ENCODE assay signal across 28 cellular contexts in the genomic region with DNA sequence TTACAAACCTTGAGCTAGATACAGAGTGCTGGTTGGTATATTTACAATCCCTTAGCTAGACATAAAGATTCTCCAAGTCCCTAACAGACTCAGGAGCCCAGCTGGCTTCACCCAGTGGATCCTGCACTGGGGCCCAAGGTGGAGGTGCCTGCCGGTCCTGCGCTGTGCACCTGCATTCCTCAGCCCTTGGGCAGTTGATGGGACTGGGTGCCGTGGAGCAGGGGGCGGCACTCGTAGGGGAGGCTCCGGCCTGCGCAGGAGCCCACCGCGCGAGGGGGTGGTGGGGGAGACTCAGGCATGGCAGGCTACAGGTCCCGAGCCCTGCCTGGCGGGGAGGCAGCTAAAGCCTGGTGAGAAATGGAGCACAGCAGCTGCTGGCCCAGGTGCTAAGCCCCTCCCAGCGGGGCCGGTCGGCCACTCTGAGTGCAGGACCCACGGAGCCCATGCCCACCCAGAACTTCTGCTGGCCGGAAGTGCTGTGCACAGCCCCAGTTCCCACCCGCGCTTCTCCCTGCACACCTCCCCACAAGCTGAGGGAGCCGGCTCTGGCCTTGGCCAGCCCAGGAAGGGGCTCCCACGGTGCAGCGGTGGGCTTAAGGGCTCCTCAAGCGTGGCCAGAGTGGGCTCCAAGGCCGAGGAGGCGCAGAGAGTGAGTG.
"Had no signal": no experiment of that assay in that cellular context is flagged by ENCODE, and none has a peak within 500 bp of the region (broad histone marks: within the 10 kb centered on the region; RNA-seq: fewer than 3 reads in every experiment).

No MANE protein-coding gene starts in this region.

- H3K4me1 Mint-ChIP-seq: endodermal cell; naive thymus-derived CD8-positive, alpha-beta T cell; nephron progenitor cell; stimulated activated naive CD8-positive, alpha-beta T cell treated with anti-CD3 and anti-CD28 coated beads, Interleukin-15, amount 100 ng/mL, for 72 hours had no signal

- H3K4me2 ChIP-seq: hepatocyte had no signal

- H3K36me3 Mint-ChIP-seq: naive thymus-derived CD8-positive, alpha-beta T cell had no signal

- ATAC-seq: foreskin keratinocyte; gastroesophageal sphincter; left cardiac atrium; left lung; naive thymus-derived CD8-positive, alpha-beta T cell; pancreas; stimulated activated naive CD8-positive, alpha-beta T cell treated with anti-CD3 and anti-CD28 coated beads, Interleukin-15, amount 100 ng/mL, for 72 hours had no signal

- H3K27ac ChIP-seq: colonic mucosa, esophagus muscularis mucosa, foreskin keratinocyte, gastroesophageal sphincter, heart left ventricle, hepatocyte, left lung, lower lobe of right lung, pancreas, skin epidermis, suprapubic skin, thyroid gland had no signal

- H3K27ac Mint-ChIP-seq: dendritic cell treated with granulocyte-macrophage colony-stimulating factor and Interleukin-4, amounts not matched to agents 40 ng/mL and 50 ng/mL, for 4 days; endodermal cell; naive thymus-derived CD8-positive, alpha-beta T cell; nephron progenitor cell; progenitor cell of endocrine pancreas; stimulated activated naive CD8-positive, alpha-beta T cell treated with anti-CD3 and anti-CD28 coated beads, Interleukin-15, amount 100 ng/mL, for 72 hours had no signal

- DNase-seq: colonic mucosa; effector CD8-positive, alpha-beta T cell; endodermal cell; foreskin keratinocyte; left cardiac atrium; lower lobe of right lung; nephron progenitor cell; occipital lobe; stimulated activated CD4-positive, alpha-beta T cell treated with anti-CD3 and anti-CD28 coated beads, Interleukin-12 subunit alpha, Interleukin-12 subunit beta, amount 100 ng/mL, for 4 hours; stimulated activated CD4-positive, alpha-beta T cell treated with anti-CD3 and anti-CD28 coated beads, Interleukin-1b, Interleukin-23, amount 100 ng/mL, for 48 hours; stimulated activated CD4-positive, alpha-beta T cell treated with anti-CD3 and anti-CD28 coated beads, Interleukin-4, amount 100 ng/mL, for 1 hour; stimulated activated CD8-positive, alpha-beta memory T cell treated with anti-CD3 and anti-CD28 coated beads, Interleukin-4, amount 100 ng/mL, for 48 hours; stimulated activated naive CD4-positive, alpha-beta T cell; stimulated activated naive CD8-positive, alpha-beta T cell treated with anti-CD3 and anti-CD28 coated beads, Interleukin-15, amount 100 ng/mL, for 72 hours; thyroid gland; trophoblast cell had no signal

- H3K9me3 ChIP-seq: colonic mucosa, esophagus muscularis mucosa, gastroesophageal sphincter, heart left ventricle, lower lobe of right lung, pancreas, suprapubic skin, thyroid gland had no signal

- FAIRE-seq: endothelial cell of umbilical vein had no signal

- H3K36me3 ChIP-seq: colonic mucosa, esophagus muscularis mucosa, gastroesophageal sphincter, heart left ventricle, left lung, lower lobe of right lung, pancreas, suprapubic skin, thyroid gland had no signal

- H2AFZ ChIP-seq: hepatocyte had no signal

- H3K27me3 ChIP-seq: colonic mucosa, esophagus muscularis mucosa, foreskin keratinocyte, gastroesophageal sphincter, heart left ventricle, hepatocyte, left lung, pancreas, suprapubic skin, thyroid gland had no signal

- H3K9me3 Mint-ChIP-seq: nephron progenitor cell had no signal

- H3K4me3 Mint-ChIP-seq: dendritic cell treated with granulocyte-macrophage colony-stimulating factor and Interleukin-4, amounts not matched to agents 40 ng/mL and 50 ng/mL, for 4 days; endodermal cell; naive thymus-derived CD8-positive, alpha-beta T cell; nephron progenitor cell; stimulated activated naive CD8-positive, alpha-beta T cell treated with anti-CD3 and anti-CD28 coated beads, Interleukin-15, amount 100 ng/mL, for 72 hours had no signal

- H3K4me1 ChIP-seq: colonic mucosa, esophagus muscularis mucosa, foreskin keratinocyte, gastroesophageal sphincter, heart left ventricle, left lung, lower lobe of right lung, pancreas, suprapubic skin, thyroid gland had no signal

- H3K27me3 Mint-ChIP-seq: dendritic cell treated with granulocyte-macrophage colony-stimulating factor and Interleukin-4, amounts not matched to agents 40 ng/mL and 50 ng/mL, for 4 days; naive thymus-derived CD8-positive, alpha-beta T cell; progenitor cell of endocrine pancreas; stimulated activated naive CD8-positive, alpha-beta T cell treated with anti-CD3 and anti-CD28 coated beads, Interleukin-15, amount 100 ng/mL, for 72 hours had no signal

- H3K4me3 ChIP-seq: colonic mucosa, esophagus muscularis mucosa, gastroesophageal sphincter, heart left ventricle, hepatocyte, left lung, lower lobe of right lung, pancreas, skin epidermis, suprapubic skin, thyroid gland had no signal

- H3K79me2 ChIP-seq: hepatocyte had no signal
